Comparison of ENCODE assay signal across 35 cellular contexts in the genomic region with DNA sequence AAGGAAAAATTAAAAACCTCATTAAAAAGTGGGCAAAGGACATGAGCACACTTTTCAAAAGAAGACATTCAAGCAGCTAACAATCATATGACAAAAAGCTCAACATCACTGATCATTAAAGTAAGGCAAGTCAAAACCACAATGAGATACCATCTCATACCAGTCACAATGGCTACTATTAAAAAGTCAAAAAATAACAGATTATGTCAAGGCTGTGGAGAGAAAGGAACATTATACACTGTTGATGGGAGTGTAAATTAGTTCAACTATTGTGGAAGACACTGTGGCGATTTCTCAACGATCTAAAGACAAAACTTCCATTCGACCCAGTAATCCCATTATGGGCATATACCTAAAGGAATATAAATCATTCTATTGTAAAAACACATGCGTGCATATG. TPM values are rescaled to one million over a fixed set of nuclear protein-coding genes. Genes with fewer than 3 reads are reported as not detected.
DNase-seq lines count a peak whose midpoint lies in the region; ATAC-seq, FAIRE-seq and TF ChIP-seq lines count a peak whose summit lies in the region.
"Had no signal": no experiment of that assay in that cellular context is flagged by ENCODE, and none has a peak within 500 bp of the region (broad histone marks: within the 10 kb centered on the region; RNA-seq: fewer than 3 reads in every experiment).

No MANE protein-coding gene starts in this region.

- in situ Hi-C loops in SK-MEL-5 (cut with HindIII; ENCODE audit: low pct_unique_long_range_greater_than_20kb, low sequenced_read_pairs) = no loop called here

- H3K4me1 ChIP-seq in astrocyte (ENCODE audit: insufficient read depth, low read length) = no peaks in the 10 kb centered on the region
- H3K4me1 ChIP-seq in upper lobe of right lung = no peaks in the 10 kb centered on the region
- H3K4me1 ChIP-seq: A549, BE2C, BLaER1 had no signal

- no peak for ATAC-seq in upper lobe of right lung
- ATAC-seq: A549; CD8-positive, alpha-beta T cell had no signal

- H3K4me2 ChIP-seq in astrocyte (ENCODE audit: low read length) = no peak overlapping the region
- H3K4me2 ChIP-seq: A549; BLaER1; BLaER1 treated with 17β-estradiol and CSF1 and Interleukin-3, amounts not matched to agents 10 nM and 100 nM had no signal

- intact Hi-C loops in upper lobe of right lung (cut with DNase I) = no loop called here

- H3K9me3 Mint-ChIP-seq in astrocyte (ENCODE audit: unreplicated experiment) = peaks cover 15% of the 10 kb centered on the region
- H3K9me3 Mint-ChIP-seq: CD4-positive, alpha-beta T cell had no signal

- H3K4me3 ChIP-seq in astrocyte (ENCODE audit: insufficient read depth, low read depth, low read length) (no peak overlapping the region), upper lobe of right lung (no peak overlapping the region)
- H3K4me3 ChIP-seq: A549; BLaER1; BLaER1 treated with 17β-estradiol and CSF1 and Interleukin-3, amounts not matched to agents 10 nM and 100 nM had no signal

- H4K20me1 ChIP-seq in astrocyte (ENCODE audit: insufficient read depth, low read length) = no peaks in the 10 kb centered on the region
- H4K20me1 ChIP-seq: BLaER1; BLaER1 treated with 17β-estradiol and CSF1 and Interleukin-3, amounts not matched to agents 10 nM and 100 nM had no signal

- H3K36me3 Mint-ChIP-seq in astrocyte (ENCODE audit: low read depth, unreplicated experiment) = no peaks in the 10 kb centered on the region
- H3K36me3 Mint-ChIP-seq: CD14-positive monocyte; CD4-positive, CD25-positive, alpha-beta regulatory T cell; CD8-positive, alpha-beta T cell had no signal

- H3K27me3 Mint-ChIP-seq in astrocyte (ENCODE audit: low read depth, unreplicated experiment) = no peaks in the 10 kb centered on the region
- H3K27me3 Mint-ChIP-seq: CD4-positive, alpha-beta T cell had no signal

- H3K9ac ChIP-seq in astrocyte (ENCODE audit: low read length) = no peak overlapping the region
- H3K9ac ChIP-seq: BLaER1; BLaER1 treated with 17β-estradiol and CSF1 and Interleukin-3, amounts not matched to agents 10 nM and 100 nM had no signal

- DNase-seq in SK-MEL-5 (ENCODE audit: low read depth, low spot score) = peak; percentile 62
- DNase-seq in astrocyte (ENCODE audit: low read depth) = no peak
- peak; percentile 80 for DNase-seq in foreskin melanocyte
- DNase-seq in upper lobe of right lung = no peak
- no peak for DNase-seq in nucleus accumbens (lab: John Stamatoyannopoulos, UW)
- DNase-seq in NCI-H748 (lab: John Stamatoyannopoulos, UW; ENCODE audit: unreplicated experiment) = no peak
- DNase-seq: 8988T; ACHN; AML-193; BE2C; C1 segment of cervical spinal cord; Caco-2; Calu3; CD4-positive, alpha-beta memory T cell; CD4-positive, alpha-beta T cell; CD4-positive, CD25-positive, alpha-beta regulatory T cell; CD8-positive, alpha-beta memory T cell; CD8-positive, alpha-beta T cell; COR-L47; DMS 273 treated with DMSO at 0.1 percent for 48 hours; DMS153; DMS53; DMS79; DMS79 treated with DMSO at 0.1 percent for 48 hours; DND-41; EL had no signal

- H2AFZ ChIP-seq in astrocyte (ENCODE audit: low read depth, low read length) = no peak overlapping the region

- H3K27me3 ChIP-seq in astrocyte (ENCODE audit: insufficient read depth, low read length) = no peaks in the 10 kb centered on the region
- H3K27me3 ChIP-seq in upper lobe of right lung = no peaks in the 10 kb centered on the region
- H3K27me3 ChIP-seq: BE2C; BLaER1; BLaER1 treated with 17β-estradiol and CSF1 and Interleukin-3, amounts not matched to agents 10 nM and 100 nM had no signal

- H3K79me2 ChIP-seq in astrocyte (ENCODE audit: insufficient read depth, low read length) = no peaks in the 10 kb centered on the region

- no peaks in the 10 kb centered on the region for H3K9me3 ChIP-seq in astrocyte (ENCODE audit: insufficient read depth, low read depth, low read length)
- H3K9me3 ChIP-seq in upper lobe of right lung = no peaks in the 10 kb centered on the region
- H3K9me3 ChIP-seq: BE2C, Caco-2 had no signal

- H3K27ac Mint-ChIP-seq in astrocyte (ENCODE audit: unreplicated experiment) = no peak overlapping the region
- H3K27ac Mint-ChIP-seq: B cell; CD14-positive monocyte; CD4-positive, alpha-beta memory T cell; CD4-positive, alpha-beta T cell; CD4-positive, CD25-positive, alpha-beta regulatory T cell; CD8-positive, alpha-beta memory T cell; CD8-positive, alpha-beta T cell had no signal

- no peak overlapping the region for H3K4me3 Mint-ChIP-seq in astrocyte (ENCODE audit: unreplicated experiment)
- H3K4me3 Mint-ChIP-seq: B cell; CD14-positive monocyte; CD4-positive, alpha-beta memory T cell; CD4-positive, alpha-beta T cell; CD4-positive, CD25-positive, alpha-beta regulatory T cell; CD8-positive, alpha-beta memory T cell; CD8-positive, alpha-beta T cell had no signal

- H3K27ac ChIP-seq in astrocyte (ENCODE audit: low read depth, low read length) (no peak overlapping the region), upper lobe of right lung (no peak overlapping the region)
- H3K27ac ChIP-seq: 22Rv1; A549; BLaER1; BLaER1 treated with 17β-estradiol and CSF1 and Interleukin-3, amounts not matched to agents 10 nM and 100 nM; C4-2B had no signal

- H3K36me3 ChIP-seq in astrocyte (ENCODE audit: insufficient read depth, low read length) (no peaks in the 10 kb centered on the region), upper lobe of right lung (no peaks in the 10 kb centered on the region)
- H3K36me3 ChIP-seq: BE2C; BLaER1; BLaER1 treated with 17β-estradiol and CSF1 and Interleukin-3, amounts not matched to agents 10 nM and 100 nM had no signal

- peaks cover 4% of the 10 kb centered on the region for H3K4me1 Mint-ChIP-seq in astrocyte (ENCODE audit: low read depth, unreplicated experiment)
- H3K4me1 Mint-ChIP-seq: B cell; CD4-positive, alpha-beta memory T cell; CD4-positive, CD25-positive, alpha-beta regulatory T cell; CD8-positive, alpha-beta memory T cell had no signal

- no peak for TF ChIP-seq CTCF in astrocyte (IDR thresholded peaks at IDR 0.05; ENCODE audit: insufficient read depth, low read depth, low read length)
- no peak for TF ChIP-seq CTCF in upper lobe of right lung (IDR thresholded peaks at IDR 0.05)

- FAIRE-seq in astrocyte (lab: Jason Lieb, UNC) = peak; percentile 29
- FAIRE-seq: A204.1, A549, D721Med had no signal

RNA-seq across cellular contexts. Expression of a gene that starts 35.8 kb away (rescaled TPM):
- total RNA-seq in SK-MEL-5 (2014; rRNA removed; shearing (Covaris generic)) = 188 and 229 TPM in 2 replicates
- polyA plus RNA-seq in SK-MEL-5 (2015; cell fraction: cytosol; rRNA removed) = 216 and 259 TPM in 2 replicates
- polyA plus RNA-seq in SK-MEL-5 (2015; cell fraction: nucleus; rRNA removed) = 87.6 and 98.2 TPM in 2 replicates
- total RNA-seq in astrocyte (217 and 243 TPM in 2 replicates), upper lobe of right lung (147 TPM)

RNA-seq across cellular contexts. Expression of a gene that starts 41.4 kb away (rescaled TPM):
- 7.5 and 9.0 TPM in 2 replicates for total RNA-seq in SK-MEL-5 (2014; rRNA removed; shearing (Covaris generic))
- polyA plus RNA-seq in SK-MEL-5 (2015; cell fraction: cytosol; rRNA removed) = 6.9 and 10.8 TPM in 2 replicates
- polyA plus RNA-seq in SK-MEL-5 (2015; cell fraction: nucleus; rRNA removed) = 5.5 and 6.6 TPM in 2 replicates
- total RNA-seq in astrocyte (6.6 and 7.0 TPM in 2 replicates), upper lobe of right lung (6.0 TPM)

Comparison
In these comparisons a context has a peak if more than half of its experiments do, and no peak if none do; other contexts are left out.
1. DNase-seq: peak in SK-MEL-5 (single experiment) and foreskin melanocyte (single experiment); none in astrocyte (single experiment), upper lobe of right lung (single experiment), nucleus accumbens (0 of 56) and NCI-H748 (single experiment).